ENCODE assay signal across 25 cellular contexts in genomic region chr20:17834804-17835203, GRCh38.
DNase-seq lines count a peak whose midpoint lies in the region; ATAC-seq, FAIRE-seq and TF ChIP-seq lines count a peak whose summit lies in the region.
"Had no signal": no experiment of that assay in that cellular context is flagged by ENCODE, and none has a peak within 500 bp of the region (broad histone marks: within the 10 kb centered on the region; RNA-seq: fewer than 3 reads in every experiment).

No MANE protein-coding gene starts in this region.

- no peak overlapping the region for H4K5ac ChIP-seq in H1 (ENCODE audit: insufficient read length, low read depth, low read length)

- H3K4me2 ChIP-seq in GM23338 (no peak overlapping the region), PC-9 (peak overlapping the region; percentile 33), H1 (ENCODE audit: insufficient read depth in 1 of 2, low read depth in 2 of 2, low read length in 2 of 2) (no peak overlapping the region), OCI-LY7 (ENCODE audit: low read length) (no peak overlapping the region)
- H3K4me2 ChIP-seq: KMS-11 had no signal

- H3K4me1 ChIP-seq in GM23338 (ENCODE audit: insufficient read depth) = peaks cover 16% of the 10 kb centered on the region
- peaks cover 8% of the 10 kb centered on the region; the same call in 1 of the 2 replicates for H3K4me1 ChIP-seq in PC-9 (replicated peaks; ENCODE audit: insufficient read depth)
- H3K4me1 ChIP-seq in H1 (replicated peaks in 1 of 4; ENCODE audit: control insufficient read depth in 3 of 4, insufficient read depth in 4 of 4, low read length in 3 of 4) = peaks cover 0 to 15% (median 2%) of the 10 kb centered on the region in 4 experiments; a peak in 4 of 7 replicates
- no peaks in the 10 kb centered on the region for H3K4me1 ChIP-seq in OCI-LY7 (ENCODE audit: insufficient read depth, low read length, poor library complexity, severe bottlenecking)
- H3K4me1 ChIP-seq: SJCRH30 had no signal

- no peaks in the 10 kb centered on the region for H3K9me3 Mint-ChIP-seq in GM23338
- H3K9me3 Mint-ChIP-seq in osteocyte (ENCODE audit: unreplicated experiment) = no peaks in the 10 kb centered on the region
- no peaks in the 10 kb centered on the region for H3K9me3 Mint-ChIP-seq in activated CD4-positive, alpha-beta memory T cell treated with anti-CD3 and anti-CD28 coated beads, Interleukin-2, amount 10 ng/mL, durations not matched to agents 7 days and 5 days
- H3K9me3 Mint-ChIP-seq: activated naive CD8-positive, alpha-beta T cell treated with anti-CD3 and anti-CD28 coated beads for 36 hours; CD8-positive, alpha-beta memory T cell; stimulated activated naive B cell treated with anti-CD40 and anti-IgM and Interleukin-4, amounts not matched to agents 10 μg/mL and 1 μg/mL and 100 μg/mL, for 72 hours; T-helper 1 cell treated with Interleukin-12 subunit alpha and Interleukin-12 subunit beta and Interleukin-4 antibody, amounts not matched to agents 30 μg/mL and 1 μg/mL, for 36 hours had no signal

- no peak for TF ChIP-seq CTCF in GM23338 (conservative IDR thresholded peaks at IDR 0.05; ENCODE audit: low read depth in 2 of 2)
- TF ChIP-seq CTCF in PC-9 (conservative IDR thresholded peaks at IDR 0.05) = no peak
- no peak for TF ChIP-seq CTCF in H1 (IDR thresholded peaks at IDR 0.05; ENCODE audit: control extremely low read depth in 1 of 3, insufficient read depth in 1 of 3, low read depth in 1 of 3, low read length in 3 of 3)
- TF ChIP-seq CTCF in osteocyte (IDR thresholded peaks at IDR 0.05) = no peak
- no peak for TF ChIP-seq CTCF in OCI-LY7 (conservative IDR thresholded peaks at IDR 0.05; ENCODE audit: low read length)

- BruUV-seq in PC-9 (replicated peaks; lab: Mats Ljungman, UMichigan) = no TSS peak
- no TSS peak for BruUV-seq in OCI-LY7 (replicated peaks; lab: Mats Ljungman, UMichigan)

- H3K79me1 ChIP-seq in H1 (ENCODE audit: low read depth, low read length) = no peaks in the 10 kb centered on the region

- no peak overlapping the region for H4K8ac ChIP-seq in H1 (ENCODE audit: extremely low read depth, insufficient read depth, low read length)

- H4K20me1 ChIP-seq in GM23338 (replicated peaks; ENCODE audit: insufficient read depth) = no peaks in the 10 kb centered on the region
- H4K20me1 ChIP-seq in PC-9 (ENCODE audit: insufficient read depth) = no peaks in the 10 kb centered on the region
- H4K20me1 ChIP-seq in H1 (replicated peaks in 1 of 2; ENCODE audit: control insufficient read depth in 1 of 2, insufficient read depth in 2 of 2, low read length in 2 of 2) = no peaks in the 10 kb centered on the region
- no peaks in the 10 kb centered on the region for H4K20me1 ChIP-seq in OCI-LY7 (ENCODE audit: insufficient read depth, low read length)

- H3K4me1 Mint-ChIP-seq in GM23338 = peaks cover 25% of the 10 kb centered on the region
- H3K4me1 Mint-ChIP-seq in osteocyte (ENCODE audit: unreplicated experiment) = peaks cover 48% of the 10 kb centered on the region
- H3K4me1 Mint-ChIP-seq in activated CD4-positive, alpha-beta memory T cell treated with anti-CD3 and anti-CD28 coated beads, Interleukin-2, amount 10 ng/mL, durations not matched to agents 7 days and 5 days = no peaks in the 10 kb centered on the region
- H3K4me1 Mint-ChIP-seq: activated naive CD8-positive, alpha-beta T cell treated with anti-CD3 and anti-CD28 coated beads for 36 hours; CD8-positive, alpha-beta memory T cell had no signal

- TF ChIP-seq RAD21 in H1 (IDR thresholded peaks at IDR 0.05 in 1 of 2, conservative IDR thresholded peaks at IDR 0.05 in 1 of 2; ENCODE audit: low read depth in 2 of 2, low read length in 2 of 2) = no peak

- TF ChIP-seq POLR2A in H1 (IDR thresholded peaks at IDR 0.05; ENCODE audit: control extremely low read depth in 1 of 2, low read depth in 2 of 2, low read length in 2 of 2) = no peak

- no peaks in the 10 kb centered on the region for H3K79me2 ChIP-seq in GM23338 (replicated peaks; ENCODE audit: insufficient read depth)
- H3K79me2 ChIP-seq in PC-9 (ENCODE audit: low read depth) = no peaks in the 10 kb centered on the region
- H3K79me2 ChIP-seq in H1 (ENCODE audit: control insufficient read depth in 1 of 2, insufficient read depth in 2 of 2, low read length in 2 of 2) = no peaks in the 10 kb centered on the region
- no peaks in the 10 kb centered on the region for H3K79me2 ChIP-seq in OCI-LY7 (ENCODE audit: insufficient read depth, low read depth, low read length)

- H3K4ac ChIP-seq in H1 (replicated peaks; ENCODE audit: insufficient read length, low read depth, low read length) = no peak overlapping the region

- H2BK15ac ChIP-seq in H1 (ENCODE audit: low read length) = no peak overlapping the region

- no peak overlapping the region for H3K27ac ChIP-seq in GM23338 (ENCODE audit: low read depth)
- no peak overlapping the region for H3K27ac ChIP-seq in PC-9
- no peak overlapping the region for H3K27ac ChIP-seq in H1 (ENCODE audit: low read depth, low read length)
- no peak overlapping the region for H3K27ac ChIP-seq in OCI-LY7 (ENCODE audit: low read depth, low read length, poor library complexity, severe bottlenecking)
- H3K27ac ChIP-seq: KMS-11, SJCRH30 had no signal

- peaks cover 7% of the 10 kb centered on the region for H3K27me3 Mint-ChIP-seq in GM23338 (ENCODE audit: insufficient read depth, low read depth, poor library complexity)
- no peaks in the 10 kb centered on the region for H3K27me3 Mint-ChIP-seq in osteocyte (ENCODE audit: unreplicated experiment)
- H3K27me3 Mint-ChIP-seq in activated CD4-positive, alpha-beta memory T cell treated with anti-CD3 and anti-CD28 coated beads, Interleukin-2, amount 10 ng/mL, durations not matched to agents 7 days and 5 days = peaks cover 6% of the 10 kb centered on the region
- H3K27me3 Mint-ChIP-seq: activated naive CD8-positive, alpha-beta T cell treated with anti-CD3 and anti-CD28 coated beads for 36 hours; stimulated activated naive B cell treated with anti-CD40 and anti-IgM and Interleukin-4, amounts not matched to agents 10 μg/mL and 1 μg/mL and 100 μg/mL, for 72 hours had no signal

- H3K14ac ChIP-seq in H1 (ENCODE audit: insufficient read length) = no peak overlapping the region

- H2BK20ac ChIP-seq in H1 (ENCODE audit: low read length) = no peak overlapping the region

- no peaks in the 10 kb centered on the region for H3K27me3 ChIP-seq in GM23338 (ENCODE audit: insufficient read depth)
- no peaks in the 10 kb centered on the region for H3K27me3 ChIP-seq in PC-9 (ENCODE audit: insufficient read depth, low read depth)
- no peaks in the 10 kb centered on the region for H3K27me3 ChIP-seq in H1 (replicated peaks in 1 of 4; ENCODE audit: control insufficient read depth in 3 of 4, extremely low read depth in 1 of 4, insufficient read depth in 3 of 4, low read length in 3 of 4)
- H3K27me3 ChIP-seq: SJCRH30 had no signal

- TF ChIP-seq EP300 in H1 (IDR thresholded peaks at IDR 0.05; ENCODE audit: borderline replicate concordance in 1 of 2, low read depth in 2 of 2, low read length in 2 of 2) = no peak

- H3K4me3 Mint-ChIP-seq in GM23338 (no peak overlapping the region), osteocyte (ENCODE audit: unreplicated experiment) (no peak overlapping the region)
- H3K4me3 Mint-ChIP-seq in activated CD4-positive, alpha-beta memory T cell treated with anti-CD3 and anti-CD28 coated beads, Interleukin-2, amount 10 ng/mL, durations not matched to agents 7 days and 5 days = no peak overlapping the region
- H3K4me3 Mint-ChIP-seq: activated naive CD8-positive, alpha-beta T cell treated with anti-CD3 and anti-CD28 coated beads for 36 hours; CD8-positive, alpha-beta memory T cell; stimulated activated naive B cell treated with anti-CD40 and anti-IgM and Interleukin-4, amounts not matched to agents 10 μg/mL and 1 μg/mL and 100 μg/mL, for 72 hours; T-helper 1 cell treated with Interleukin-12 subunit alpha and Interleukin-12 subunit beta and Interleukin-4 antibody, amounts not matched to agents 30 μg/mL and 1 μg/mL, for 36 hours had no signal

- no peak overlapping the region for H2BK12ac ChIP-seq in H1 (ENCODE audit: low read depth, low read length)

- no peak overlapping the region for H2BK120ac ChIP-seq in H1 (replicated peaks; ENCODE audit: low read depth, low read length)

- no peak overlapping the region for H3K56ac ChIP-seq in H1 (replicated peaks; ENCODE audit: insufficient read length, low read depth, low read length)

- no peak overlapping the region for H3K23ac ChIP-seq in H1 (ENCODE audit: insufficient read length)

- H3K36me3 Mint-ChIP-seq in GM23338 (ENCODE audit: low read depth) = no peaks in the 10 kb centered on the region
- no peaks in the 10 kb centered on the region for H3K36me3 Mint-ChIP-seq in osteocyte (ENCODE audit: unreplicated experiment)
- H3K36me3 Mint-ChIP-seq in activated CD4-positive, alpha-beta memory T cell treated with anti-CD3 and anti-CD28 coated beads, Interleukin-2, amount 10 ng/mL, durations not matched to agents 7 days and 5 days (ENCODE audit: low read depth) = no peaks in the 10 kb centered on the region
- H3K36me3 Mint-ChIP-seq: activated naive CD8-positive, alpha-beta T cell treated with anti-CD3 and anti-CD28 coated beads for 36 hours; CD8-positive, alpha-beta memory T cell; stimulated activated naive B cell treated with anti-CD40 and anti-IgM and Interleukin-4, amounts not matched to agents 10 μg/mL and 1 μg/mL and 100 μg/mL, for 72 hours had no signal

- H3K9me3 ChIP-seq in PC-9 (ENCODE audit: insufficient read depth, low read depth) (no peaks in the 10 kb centered on the region), H1 (ENCODE audit: insufficient read depth in 2 of 2, low read depth in 1 of 2, low read length in 1 of 2) (no peaks in the 10 kb centered on the region), OCI-LY7 (ENCODE audit: low read length) (no peaks in the 10 kb centered on the region)
- H3K9me3 ChIP-seq: mucosa of descending colon, psoas muscle, SJCRH30 had no signal

- H3K23me2 ChIP-seq in H1 (ENCODE audit: low read depth, low read length) = no peaks in the 10 kb centered on the region

- CTCF ChIA-PET in PC-9 (lab: Charles Lee) (no interaction called here), H1 (lab: Charles Lee; ENCODE audit: partially characterized antibody) (interaction anchor here (0.9 kb wide), 1 partner anchor 9 kb away, joined by 3 read pairs; no protein-coding TSS in a partner anchor), OCI-LY7 (lab: Charles Lee; ENCODE audit: unreplicated experiment) (no interaction called here)
- CTCF ChIA-PET in activated CD4-positive, alpha-beta memory T cell treated with anti-CD3 and anti-CD28 coated beads, Interleukin-2, amount 10 ng/mL, durations not matched to agents 7 days and 5 days (lab: Charles Lee) = interaction anchor here (1.5 kb wide), 1 partner anchor 12 kb away, joined by 4 read pairs; no protein-coding TSS in a partner anchor

- ATAC-seq in GM23338 = no peak
- ATAC-seq: stimulated activated naive B cell treated with anti-CD40 and anti-IgM and Interleukin-4, amounts not matched to agents 10 μg/mL and 1 μg/mL and 100 μg/mL, for 72 hours had no signal

- FAIRE-seq in H1 (lab: Jason Lieb, UNC) = no peak
- FAIRE-seq: G401.6, small intestine had no signal

- H3K9ac ChIP-seq in H1 (replicated peaks in 1 of 4; ENCODE audit: extremely low read depth in 1 of 4, low read depth in 3 of 4, low read length in 3 of 4) = no peak overlapping the region
- H3K9ac ChIP-seq: KMS-11 had no signal

- POLR2A ChIA-PET in PC-9 (lab: Charles Lee; ENCODE audit: unreplicated experiment) (interaction anchor here (0.6 kb wide), 1 partner anchor 1156 kb away, joined by 3 read pairs; no protein-coding TSS in a partner anchor), H1 (lab: Charles Lee; ENCODE audit: partially characterized antibody) (no interaction called here), OCI-LY7 (lab: Charles Lee) (no interaction called here)
- POLR2A ChIA-PET in activated CD4-positive, alpha-beta memory T cell treated with anti-CD3 and anti-CD28 coated beads, Interleukin-2, amount 10 ng/mL, durations not matched to agents 7 days and 5 days (lab: Charles Lee) = interaction anchor here (0.6 kb wide), 1 partner anchor 71 kb away, joined by 3 read pairs; no protein-coding TSS in a partner anchor

- 0 out of 2 replicates have a peak overlapping the region, but pooled peaks have one; percentile 56 for H2BK5ac ChIP-seq in H1 (ENCODE audit: low read depth, low read length)

- no peak overlapping the region for H2AK5ac ChIP-seq in H1 (ENCODE audit: low read depth, low read length)

- H2AFZ ChIP-seq in GM23338 (peak overlapping the region; percentile 85; the same call in 1 of the 2 replicates), PC-9 (peak overlapping the region; percentile 72; the same call in 1 of the 2 replicates), H1 (ENCODE audit: low read length) (no peak overlapping the region), OCI-LY7 (ENCODE audit: low read length) (no peak overlapping the region)

- H3F3A ChIP-seq in GM23338 (replicated peaks; ENCODE audit: low read depth) (no peaks in the 10 kb centered on the region), PC-9 (ENCODE audit: insufficient read depth, low read depth) (no peaks in the 10 kb centered on the region; the same call in 1 of the 2 replicates)

- DNase-seq in GM23338 (ENCODE audit: low spot score) = no peak
- no peak for DNase-seq in PC-9
- no peak for DNase-seq in H1 (ENCODE audit: low read depth in 1 of 2, low spot score in 2 of 2)
- no peak for DNase-seq in osteocyte (ENCODE audit: extremely low spot score, unreplicated experiment)
- no peak for DNase-seq in NCI-H1092 treated with DMSO at 0.1 percent for 48 hours (lab: John Stamatoyannopoulos, UW)
- no peak for DNase-seq in activated CD4-positive, alpha-beta memory T cell treated with anti-CD3 and anti-CD28 coated beads, Interleukin-2, amount 10 ng/mL, durations not matched to agents 7 days and 5 days
- DNase-seq in OCI-LY7 (ENCODE audit: low spot score) = no peak
- DNase-seq: activated CD4-positive, alpha-beta T cell treated with anti-CD3 and anti-CD28 coated beads for 48 hours; activated naive CD8-positive, alpha-beta T cell treated with anti-CD3 and anti-CD28 coated beads for 36 hours; CD8-positive, alpha-beta memory T cell; cortex of kidney; DMS153; glutamatergic neuron; mucosa of descending colon; NCI-H1048; NCI-H187 treated with DMSO at 0.1 percent for 48 hours; NCI-H2227 treated with DMSO at 0.1 percent for 48 hours; NCI-H82; SJCRH30; small intestine; stimulated activated naive B cell treated with anti-CD40 and anti-IgM and Interleukin-4, amounts not matched to agents 10 μg/mL and 1 μg/mL and 100 μg/mL, for 72 hours had no signal

- 100% methylated on average over 2 of the region's 2 CpGs; no CpG with 5 or more reads in 1 of the 2 experiments for WGBS in H1 (ENCODE audit: extremely low coverage in 1 of 2, insufficient coverage in 1 of 2, insufficient read length in 1 of 2, insufficient replicate concordance in 2 of 2, low coverage in 1 of 2, low lambda C conversion rate in 2 of 2, missing lambda C conversion rate in 1 of 2), 2 experiments

- no peaks in the 10 kb centered on the region for H3K36me3 ChIP-seq in GM23338 (ENCODE audit: insufficient read depth)
- H3K36me3 ChIP-seq in PC-9 (ENCODE audit: low read depth) = no peaks in the 10 kb centered on the region
- H3K36me3 ChIP-seq in H1 (ENCODE audit: control insufficient read depth in 2 of 4, insufficient read depth in 4 of 4, low read length in 3 of 4) = no peaks in the 10 kb centered on the region
- H3K36me3 ChIP-seq in OCI-LY7 (ENCODE audit: insufficient read depth, low read length) = no peaks in the 10 kb centered on the region
- H3K36me3 ChIP-seq: SJCRH30 had no signal

- no peak overlapping the region for H3K27ac Mint-ChIP-seq in GM23338
- peak overlapping the region; percentile 97 for H3K27ac Mint-ChIP-seq in osteocyte (ENCODE audit: unreplicated experiment)
- no peak overlapping the region for H3K27ac Mint-ChIP-seq in activated CD4-positive, alpha-beta memory T cell treated with anti-CD3 and anti-CD28 coated beads, Interleukin-2, amount 10 ng/mL, durations not matched to agents 7 days and 5 days
- H3K27ac Mint-ChIP-seq: activated naive CD8-positive, alpha-beta T cell treated with anti-CD3 and anti-CD28 coated beads for 36 hours; CD8-positive, alpha-beta memory T cell; stimulated activated naive B cell treated with anti-CD40 and anti-IgM and Interleukin-4, amounts not matched to agents 10 μg/mL and 1 μg/mL and 100 μg/mL, for 72 hours; T-helper 1 cell treated with Interleukin-12 subunit alpha and Interleukin-12 subunit beta and Interleukin-4 antibody, amounts not matched to agents 30 μg/mL and 1 μg/mL, for 36 hours had no signal

- intact Hi-C loops in PC-9 (cut with micrococcal nuclease; ENCODE audit: unreplicated experiment) = no loop called here
- intact Hi-C loops in OCI-LY7 (cut with micrococcal nuclease; ENCODE audit: unreplicated experiment) = no loop called here

- no peak overlapping the region for H3K4me3 ChIP-seq in GM23338
- H3K4me3 ChIP-seq in PC-9 = no peak overlapping the region
- H3K4me3 ChIP-seq in H1 (ENCODE audit: extremely low read depth in 1 of 4, insufficient read depth in 2 of 4, low read depth in 3 of 4, low read length in 4 of 4) = no peak overlapping the region
- H3K4me3 ChIP-seq in OCI-LY7 (ENCODE audit: low read depth, low read length, poor library complexity, severe bottlenecking) = no peak overlapping the region
- H3K4me3 ChIP-seq: mucosa of descending colon, psoas muscle, SJCRH30 had no signal

- H3K9me2 ChIP-seq in GM23338 (ENCODE audit: insufficient read depth) (no peaks in the 10 kb centered on the region), PC-9 (ENCODE audit: insufficient read depth) (no peaks in the 10 kb centered on the region), OCI-LY7 (ENCODE audit: insufficient read depth, low read length) (no peaks in the 10 kb centered on the region)

- H3K18ac ChIP-seq in H1 (ENCODE audit: extremely low read depth, low read length) = no peak overlapping the region

- H4K91ac ChIP-seq in H1 (replicated peaks; ENCODE audit: insufficient read length, low read length) = no peak overlapping the region

Comparison
In these comparisons a context has a peak if more than half of its experiments do, and no peak if none do; other contexts are left out.
1. H2AFZ ChIP-seq: peak in GM23338 (single experiment) and PC-9 (single experiment); none in H1 (single experiment) and OCI-LY7 (single experiment).
2. CTCF ChIA-PET loops: an anchor here in H1 (0.9 kb wide) and activated CD4-positive, alpha-beta memory T cell treated with anti-CD3 and anti-CD28 coated beads, Interleukin-2, amount 10 ng/mL, durations not matched to agents 7 days and 5 days (1.5 kb wide); none called in PC-9 and OCI-LY7.
3. POLR2A ChIA-PET loops: an anchor here in PC-9 (0.6 kb wide) and activated CD4-positive, alpha-beta memory T cell treated with anti-CD3 and anti-CD28 coated beads, Interleukin-2, amount 10 ng/mL, durations not matched to agents 7 days and 5 days (0.6 kb wide); none called in H1 and OCI-LY7.